ENCODE assay signal across 13 cellular contexts in the genomic region with DNA sequence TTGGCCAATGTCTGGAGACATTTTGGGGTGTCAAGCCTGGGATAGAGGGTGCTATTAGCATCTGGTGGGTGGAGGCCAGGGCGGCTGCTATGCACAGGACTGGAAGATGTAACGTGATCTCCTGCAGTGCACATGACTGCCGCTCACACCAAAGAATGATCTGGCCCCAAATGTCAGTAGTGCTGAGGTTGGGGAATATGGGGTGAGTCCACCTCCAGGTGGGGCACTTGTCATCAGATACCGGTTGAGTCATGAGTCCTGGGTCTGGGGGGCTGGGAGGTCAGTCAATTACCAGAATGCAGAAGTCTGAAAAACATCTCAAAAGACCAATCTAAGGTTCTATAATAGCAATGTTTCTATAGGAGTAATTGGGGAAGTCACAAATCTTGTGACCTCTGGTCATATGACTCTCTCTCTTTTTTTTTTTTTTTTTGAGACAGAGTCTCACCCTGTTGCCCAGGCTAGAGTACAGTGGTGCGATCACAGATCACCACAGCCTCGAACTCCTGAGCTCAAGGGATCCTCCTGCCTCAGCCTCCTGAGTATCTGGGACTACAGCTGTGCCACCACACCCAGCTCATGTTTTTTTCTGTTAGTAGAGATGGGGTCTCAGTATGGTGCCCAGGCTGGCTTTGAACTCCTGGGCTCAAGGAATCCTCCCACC. TPM values are rescaled to one million over a fixed set of nuclear protein-coding genes. Genes with fewer than 3 reads are reported as not detected.
A peak's percentile ranks its signal among the peaks of the same experiment; 100 is the strongest.
DNase-seq lines count a peak whose midpoint lies in the region; ATAC-seq, FAIRE-seq and TF ChIP-seq lines count a peak whose summit lies in the region.
"Had no signal": no experiment of that assay in that cellular context is flagged by ENCODE, and none has a peak within 500 bp of the region (broad histone marks: within the 10 kb centered on the region; RNA-seq: fewer than 3 reads in every experiment).

No MANE protein-coding gene starts in this region.

- H3K36me3 ChIP-seq in GM23338 (ENCODE audit: insufficient read depth) (no peaks in the 10 kb centered on the region), bronchial epithelial cell (ENCODE audit: control insufficient read depth, insufficient read depth, low read length) (no peaks in the 10 kb centered on the region), neuronal stem cell (replicated peaks in 1 of 2; ENCODE audit: control insufficient read depth in 2 of 2, insufficient read depth in 2 of 2, low read length in 2 of 2) (no peaks in the 10 kb centered on the region)
- H3K36me3 ChIP-seq: uterus had no signal

- H3K79me1 ChIP-seq in neuronal stem cell (ENCODE audit: low read depth, low read length), result no peaks in the 10 kb centered on the region

- H3K27me3 Mint-ChIP-seq in GM23338 (ENCODE audit: insufficient read depth, low read depth, poor library complexity) (peaks cover 12% of the 10 kb centered on the region), glutamatergic neuron (ENCODE audit: unreplicated experiment) (peaks cover 9% of the 10 kb centered on the region)

- in situ Hi-C loops in GM13976 (cut with MboI; ENCODE audit: low sequenced_read_pairs, unreplicated experiment), result no loop called here

- H3K27ac Mint-ChIP-seq in GM23338, result no peak overlapping the region
- no peak overlapping the region for H3K27ac Mint-ChIP-seq in glutamatergic neuron (ENCODE audit: unreplicated experiment)
- H3K27ac Mint-ChIP-seq: activated naive CD4-positive, alpha-beta T cell treated with anti-CD3 and anti-CD28 coated beads for 36 hours had no signal

- peak; percentile 47; the same call in 2 of the 3 replicates for ATAC-seq in GM23338
- ATAC-seq in GM19452 (IDR thresholded peaks at IDR 0.05; ENCODE audit: unreplicated experiment), result no peak
- ATAC-seq in HG03342 (IDR thresholded peaks at IDR 0.05; ENCODE audit: unreplicated experiment), result no peak

- H3K4me1 Mint-ChIP-seq in GM23338, result peaks cover 8% of the 10 kb centered on the region; the same call in 2 of the 3 replicates
- H3K4me1 Mint-ChIP-seq in glutamatergic neuron (ENCODE audit: low read depth, unreplicated experiment), result peaks cover 2% of the 10 kb centered on the region

- no peaks in the 10 kb centered on the region for H3K36me3 Mint-ChIP-seq in GM23338 (ENCODE audit: low read depth)
- no peaks in the 10 kb centered on the region for H3K36me3 Mint-ChIP-seq in glutamatergic neuron (ENCODE audit: unreplicated experiment)

- H3K27me3 ChIP-seq in GM23338 (ENCODE audit: insufficient read depth) (no peaks in the 10 kb centered on the region), bronchial epithelial cell (ENCODE audit: control insufficient read depth, insufficient read depth, low read length) (no peaks in the 10 kb centered on the region), neuronal stem cell (ENCODE audit: control insufficient read depth in 3 of 3, insufficient read depth in 3 of 3, low read depth in 1 of 3, low read length in 3 of 3) (no peaks in the 10 kb centered on the region)
- H3K27me3 ChIP-seq: uterus had no signal

- H2BK12ac ChIP-seq in neuronal stem cell (ENCODE audit: low read length), result no peak overlapping the region

- no peak overlapping the region for H3K14ac ChIP-seq in neuronal stem cell (ENCODE audit: low read length)

- H3K18ac ChIP-seq in neuronal stem cell (ENCODE audit: low read length), result no peak overlapping the region

- no peak overlapping the region for H2BK120ac ChIP-seq in neuronal stem cell (ENCODE audit: low read depth, low read length)

- H3K27ac ChIP-seq in GM23338 (ENCODE audit: low read depth) (no peak overlapping the region), neuronal stem cell (replicated peaks; ENCODE audit: low read length) (no peak overlapping the region)
- H3K27ac ChIP-seq: uterus had no signal

- no CpG with 5 or more reads among the region's 6 CpGs for WGBS in neuronal stem cell (ENCODE audit: extremely low coverage in 2 of 2, insufficient read length in 2 of 2, insufficient replicate concordance in 1 of 2), 2 donors

- H3F3A ChIP-seq in GM23338 (replicated peaks; ENCODE audit: low read depth), result no peaks in the 10 kb centered on the region

- H4K8ac ChIP-seq in neuronal stem cell (ENCODE audit: low read depth, low read length), result no peak overlapping the region

- H3K4me2 ChIP-seq in GM23338, result no peak overlapping the region
- H3K4me2 ChIP-seq in neuronal stem cell (ENCODE audit: insufficient read depth, low read length, poor library complexity, severe bottlenecking), result no peak overlapping the region

- no peak overlapping the region for H2AK5ac ChIP-seq in neuronal stem cell (ENCODE audit: low read depth, low read length)

- no peak overlapping the region for H3K9ac ChIP-seq in neuronal stem cell (ENCODE audit: low read depth, low read length, poor library complexity)

- H3K9me3 Mint-ChIP-seq in GM23338, result no peaks in the 10 kb centered on the region
- H3K9me3 Mint-ChIP-seq in glutamatergic neuron (ENCODE audit: unreplicated experiment), result peaks cover 8% of the 10 kb centered on the region
- H3K9me3 Mint-ChIP-seq: activated naive CD4-positive, alpha-beta T cell treated with anti-CD3 and anti-CD28 coated beads for 36 hours had no signal

- no peak overlapping the region for H3K4me3 Mint-ChIP-seq in GM23338
- H3K4me3 Mint-ChIP-seq in glutamatergic neuron (ENCODE audit: unreplicated experiment), result no peak overlapping the region
- H3K4me3 Mint-ChIP-seq: activated naive CD4-positive, alpha-beta T cell treated with anti-CD3 and anti-CD28 coated beads for 36 hours had no signal

- H2AFZ ChIP-seq in GM23338, result peak overlapping the region; percentile 28; the same call in 1 of the 2 replicates
- peak overlapping the region; percentile 46 for H2AFZ ChIP-seq in neuronal stem cell (ENCODE audit: low read length)

- DNase-seq in GM23338 (ENCODE audit: low spot score) (no peak), NAMALWA (ENCODE audit: low spot score) (peak; percentile 32), bronchial epithelial cell (ENCODE audit: low read depth) (peak; percentile 15), neuronal stem cell (ENCODE audit: low spot score) (no peak), glutamatergic neuron (no peak), GM13976 (ENCODE audit: low spot score) (no peak)
- DNase-seq: activated naive CD4-positive, alpha-beta T cell treated with anti-CD3 and anti-CD28 coated beads for 36 hours; mesendoderm; NCI-H2029 treated with DMSO at 0.1 percent for 48 hours; retina; uterus had no signal

- H3K4me1 ChIP-seq in GM23338 (ENCODE audit: insufficient read depth), result no peaks in the 10 kb centered on the region
- H3K4me1 ChIP-seq in neuronal stem cell (ENCODE audit: control insufficient read depth in 2 of 2, insufficient read depth in 1 of 2, low read depth in 1 of 2, low read length in 2 of 2), result peaks cover 1 to 2% of the 10 kb centered on the region in 2 donors
- H3K4me1 ChIP-seq: uterus had no signal

- H3K4me3 ChIP-seq in GM23338 (no peak overlapping the region), bronchial epithelial cell (ENCODE audit: low read depth, low read length) (no peak overlapping the region), neuronal stem cell (ENCODE audit: low read length in 2 of 2) (peak overlapping the region in 1 of 2 donors; percentile 25)
- H3K4me3 ChIP-seq: uterus had no signal

- no peak overlapping the region for H2BK5ac ChIP-seq in neuronal stem cell (ENCODE audit: low read length)

- peak in 1 of 2 experiments; percentile 22; a peak in 1 of 4 replicates for TF ChIP-seq CTCF in GM23338 (conservative IDR thresholded peaks at IDR 0.05; ENCODE audit: low read depth in 2 of 2)
- no peak for TF ChIP-seq CTCF in bronchial epithelial cell (IDR thresholded peaks at IDR 0.05; ENCODE audit: insufficient read depth, low read length, severe bottlenecking)
- TF ChIP-seq CTCF in glutamatergic neuron (IDR thresholded peaks at IDR 0.05; ENCODE audit: partially characterized antibody, unreplicated experiment), result no peak
- no peak for TF ChIP-seq CTCF in GM13976 (IDR thresholded peaks at IDR 0.05; ENCODE audit: borderline replicate concordance, control extremely low read depth, extremely low read depth, insufficient read depth, missing control alignments)

- no peaks in the 10 kb centered on the region for H3K79me2 ChIP-seq in GM23338 (replicated peaks; ENCODE audit: insufficient read depth)

- H4K91ac ChIP-seq in neuronal stem cell (ENCODE audit: low read depth, low read length, poor library complexity), result no peak overlapping the region

- H3K23ac ChIP-seq in neuronal stem cell (ENCODE audit: low read depth, low read length, poor library complexity), result no peak overlapping the region

- FAIRE-seq in bronchial epithelial cell (lab: Jason Lieb, UNC), result no peak

- H2BK15ac ChIP-seq in neuronal stem cell (ENCODE audit: low read length), result no peak overlapping the region

- no peaks in the 10 kb centered on the region for H4K20me1 ChIP-seq in GM23338 (replicated peaks; ENCODE audit: insufficient read depth)

- no peaks in the 10 kb centered on the region for H3K9me3 ChIP-seq in neuronal stem cell (replicated peaks in 1 of 2; ENCODE audit: control insufficient read depth in 2 of 2, insufficient read depth in 1 of 2, low read depth in 1 of 2, low read length in 2 of 2)
- H3K9me3 ChIP-seq: uterus had no signal

- no peaks in the 10 kb centered on the region for H3K9me2 ChIP-seq in GM23338 (ENCODE audit: insufficient read depth)

- H3K4ac ChIP-seq in neuronal stem cell (ENCODE audit: low read length), result no peak overlapping the region

TF ChIP-seq in GM23338, 12 proteins besides CTCF, POLR2A, EP300 and RAD21 (continues in another document):
- TF ChIP-seq NANOG (IDR thresholded peaks at IDR 0.05; ENCODE audit: borderline replicate concordance), result no peak

RNA-seq across cellular contexts. Expression of a gene that starts 6.0 kb away (rescaled TPM):
- total RNA-seq in GM23338 (2014; rRNA removed; shearing (Covaris generic)), result not detected in 2 replicates
- polyA plus RNA-seq in GM23338 (2016; fragmentation: Nextera tagmentation; extraction: Ambion mirVana), result 0.45 TPM in 1 of 2 replicates, not detected in the other
- total RNA-seq in bronchial epithelial cell, result 4.7 and 21.5 TPM in 2 replicates
- 1.0 TPM for polyA plus RNA-seq in neuronal stem cell (2013, experiment 1 of 2)
- polyA plus RNA-seq in neuronal stem cell (2013, experiment 2 of 2), result 0.90 TPM
- total RNA-seq in glutamatergic neuron (ENCODE audit: unreplicated experiment), result 0.74 TPM
- total RNA-seq: activated naive CD4-positive, alpha-beta T cell treated with anti-CD3 and anti-CD28 coated beads for 36 hours had no signal

RNA-seq across cellular contexts. Expression of a gene that starts 12.5 kb away (rescaled TPM):
- not detected in 2 replicates for total RNA-seq in GM23338 (2014; rRNA removed; shearing (Covaris generic))
- 0.57 TPM in 1 of 2 replicates, not detected in the other for polyA plus RNA-seq in GM23338 (2016; fragmentation: Nextera tagmentation; extraction: Ambion mirVana)
- total RNA-seq in bronchial epithelial cell (not detected in 2 replicates), glutamatergic neuron (ENCODE audit: unreplicated experiment) (not detected)
- polyA plus RNA-seq in neuronal stem cell (2013, experiment 1 of 2), result 0.08 TPM
- 0.07 TPM for polyA plus RNA-seq in neuronal stem cell (2013, experiment 2 of 2)
- total RNA-seq: activated naive CD4-positive, alpha-beta T cell treated with anti-CD3 and anti-CD28 coated beads for 36 hours; uterus had no signal

RNA-seq across cellular contexts. Expression of a gene that starts 55.4 kb away (rescaled TPM):
- total RNA-seq in GM23338 (2014; rRNA removed; shearing (Covaris generic)), result not detected in 2 replicates
- polyA plus RNA-seq in GM23338 (2016; fragmentation: Nextera tagmentation; extraction: Ambion mirVana), result 0.16 and 0.18 TPM in 2 replicates
- 0.26 and 0.77 TPM in 2 replicates for total RNA-seq in bronchial epithelial cell
- 8.4 TPM for polyA plus RNA-seq in neuronal stem cell (2013, experiment 1 of 2)
- polyA plus RNA-seq in neuronal stem cell (2013, experiment 2 of 2), result 8.3 TPM
- total RNA-seq in glutamatergic neuron (ENCODE audit: unreplicated experiment), result 3.1 TPM
- total RNA-seq: activated naive CD4-positive, alpha-beta T cell treated with anti-CD3 and anti-CD28 coated beads for 36 hours; uterus had no signal

RNA-seq across cellular contexts. Expression of a gene that starts 57.8 kb away (rescaled TPM):
- total RNA-seq in GM23338 (2014; rRNA removed; shearing (Covaris generic)), result 37.0 and 37.1 TPM in 2 replicates
- polyA plus RNA-seq in GM23338 (2016; fragmentation: Nextera tagmentation; extraction: Ambion mirVana), result 10.2 and 10.4 TPM in 2 replicates
- total RNA-seq in bronchial epithelial cell (6.8 and 8.8 TPM in 2 replicates), glutamatergic neuron (ENCODE audit: unreplicated experiment) (85.7 TPM)
- 23.8 TPM for polyA plus RNA-seq in neuronal stem cell (2013, experiment 1 of 2)
- 24.2 TPM for polyA plus RNA-seq in neuronal stem cell (2013, experiment 2 of 2)

Comparison
In these comparisons a context has a peak if more than half of its experiments do, and no peak if none do; other contexts are left out.
1. DNase-seq: peak in NAMALWA (single experiment) and bronchial epithelial cell (single experiment); none in GM23338 (single experiment), neuronal stem cell (single experiment), glutamatergic neuron (single experiment) and GM13976 (single experiment).